Comparison of ENCODE assay signal across 21 cellular contexts in the genomic region with DNA sequence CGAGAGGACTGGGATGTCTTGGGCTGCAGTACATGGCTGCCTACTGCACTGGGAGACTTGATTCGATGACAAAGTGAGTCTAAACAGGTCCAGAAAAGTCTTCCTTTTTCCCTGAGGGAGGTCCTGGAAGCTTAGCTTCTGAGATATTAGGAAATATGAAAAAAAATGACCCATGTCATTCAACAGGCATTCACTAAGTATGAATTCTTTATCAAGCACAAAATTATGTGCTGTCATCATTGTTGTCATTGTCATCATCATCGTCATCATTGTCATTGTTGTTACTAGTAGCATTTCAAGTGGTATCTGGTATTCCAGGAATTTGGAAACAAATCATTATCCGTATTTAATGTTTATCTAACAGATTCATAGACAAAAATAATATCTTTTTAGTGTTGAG.
"Had no signal": no experiment of that assay in that cellular context is flagged by ENCODE, and none has a peak within 500 bp of the region (broad histone marks: within the 10 kb centered on the region; RNA-seq: fewer than 3 reads in every experiment).

No MANE protein-coding gene starts in this region.

- H3K27ac ChIP-seq: coronary artery, dorsolateral prefrontal cortex, epithelial cell of prostate, esophagus squamous epithelium, foreskin keratinocyte, gastroesophageal sphincter, heart left ventricle, left lung, lower lobe of right lung had no signal

- ATAC-seq: esophagus mucosa, foreskin keratinocyte, gastroesophageal sphincter, heart left ventricle, left cardiac atrium, left lung, left ventricle myocardium superior, lower lobe of right lung, mucosa of descending colon had no signal

- H3K36me3 Mint-ChIP-seq: mesothelial cell of epicardium had no signal

- H3K36me3 ChIP-seq: esophagus squamous epithelium, gastroesophageal sphincter, heart left ventricle, left lung, lower lobe of right lung had no signal

- H3K27me3 ChIP-seq: gastroesophageal sphincter, left lung had no signal

- H3K4me1 Mint-ChIP-seq: endodermal cell, mesothelial cell of epicardium had no signal

- H3K9me3 ChIP-seq: esophagus squamous epithelium, lower lobe of right lung, mucosa of descending colon had no signal

- DNase-seq: dermis blood vessel endothelial cell; dorsolateral prefrontal cortex; effector CD4-positive, alpha-beta T cell; effector memory CD4-positive, alpha-beta T cell; endodermal cell; erythroblast; esophagus squamous epithelium; foreskin keratinocyte; heart left ventricle; hippocampal formation; left cardiac atrium; left lung; left ventricle myocardium superior; lower lobe of right lung; mesenchymal stem cell; mucosa of descending colon had no signal

- H3K4me1 ChIP-seq: foreskin keratinocyte, gastroesophageal sphincter, heart left ventricle, left lung, lower lobe of right lung had no signal

- H3K27ac Mint-ChIP-seq: endodermal cell, mesothelial cell of epicardium had no signal

- H3K4me3 ChIP-seq: coronary artery, dorsolateral prefrontal cortex, esophagus squamous epithelium, gastroesophageal sphincter, heart left ventricle, left lung, lower lobe of right lung, mucosa of descending colon had no signal

- H3K4me3 Mint-ChIP-seq: endodermal cell, mesothelial cell of epicardium had no signal
